ENCODE assay signal across 8 cellular contexts in genomic region chr1:170531758-170532657, GRCh38. TPM values are rescaled to one million over a fixed set of nuclear protein-coding genes. Genes with fewer than 3 reads are reported as not detected.
A peak's percentile ranks its signal among the peaks of the same experiment; 100 is the strongest.
DNase-seq lines count a peak whose midpoint lies in the region; ATAC-seq and TF ChIP-seq lines count a peak whose summit lies in the region.

Gene GORAB, plus strand, starts transcription at chr1:170532166. Its CDS starts 58 bp downstream, at chr1:170532224.

- peaks cover 15% of the 10 kb centered on the region for H3K4me1 ChIP-seq in RWPE2 (ENCODE audit: insufficient read depth, poor library complexity, severe bottlenecking)

- no peaks in the 10 kb centered on the region for H3K9me2 ChIP-seq in neural cell (ENCODE audit: insufficient read depth, low read length)

- H3K9me3 Mint-ChIP-seq in stimulated activated naive CD8-positive, alpha-beta T cell treated with anti-CD3 and anti-CD28 coated beads, Interleukin-15, amount 100 ng/mL, for 72 hours = no peaks in the 10 kb centered on the region

- no peak within 1 kb of the TSS for H3K4me3 Mint-ChIP-seq in stimulated activated naive CD8-positive, alpha-beta T cell treated with anti-CD3 and anti-CD28 coated beads, Interleukin-15, amount 100 ng/mL, for 72 hours

- TF ChIP-seq CTCF in LNCaP clone FGC (IDR thresholded peaks at IDR 0.05; ENCODE audit: control insufficient read depth, extremely low read depth, insufficient read depth) (no peak), RWPE2 (IDR thresholded peaks at IDR 0.05; ENCODE audit: poor library complexity, severe bottlenecking) (no peak), fibroblast of villous mesenchyme (IDR thresholded peaks at IDR 0.05; ENCODE audit: insufficient read depth, low read depth, low read length) (no peak), neural cell (IDR thresholded peaks at IDR 0.05; ENCODE audit: poor library complexity, severe bottlenecking) (no peak)

- H3K36me3 ChIP-seq in RWPE2 (ENCODE audit: low read depth) = peaks cover 28% of the 10 kb centered on the region
- no peaks in the 10 kb centered on the region for H3K36me3 ChIP-seq in neural cell (ENCODE audit: insufficient read depth, low read length)

- ATAC-seq in RWPE2 (ENCODE audit: low read depth) = peak; percentile 98
- ATAC-seq in stimulated activated naive CD8-positive, alpha-beta T cell treated with anti-CD3 and anti-CD28 coated beads, Interleukin-15, amount 100 ng/mL, for 72 hours = peak; percentile 99

- H4K20me1 ChIP-seq in neural cell (ENCODE audit: insufficient read depth) = no peaks in the 10 kb centered on the region

- DNase-seq in EL (peak; percentile 95), GOT3 (lab: John Stamatoyannopoulos, UW) (peak; percentile 97), LNCaP clone FGC (ENCODE audit: low read depth) (peak; percentile 79), RWPE2 (ENCODE audit: low spot score) (peak; percentile 90), fibroblast of villous mesenchyme (ENCODE audit: low read depth) (peak; percentile 97)
- peak; percentile 76 for DNase-seq in activated T-helper 9 cell treated with anti-CD3 and anti-CD28 coated beads, Interleukin-2, amount 50 U/mL, for 16 hours (ENCODE audit: low read depth)
- peak; percentile 84 to 91 for DNase-seq in stimulated activated naive CD8-positive, alpha-beta T cell treated with anti-CD3 and anti-CD28 coated beads, Interleukin-15, amount 100 ng/mL, for 72 hours

- H3K27ac ChIP-seq in RWPE2 (ENCODE audit: poor library complexity, severe bottlenecking) = peak within 1 kb of the TSS; percentile 60
- peak within 1 kb of the TSS; percentile 76 for H3K27ac ChIP-seq in neural cell (ENCODE audit: low read length)

- peaks cover 5% of the 10 kb centered on the region for H3F3A ChIP-seq in neural cell (ENCODE audit: insufficient read depth, low read length, poor library complexity, severe bottlenecking)

- H3K4me2 ChIP-seq in neural cell (ENCODE audit: low read length) = peak within 1 kb of the TSS; percentile 97

- no peak for TF ChIP-seq EP300 in neural cell (conservative IDR thresholded peaks at IDR 0.05; ENCODE audit: poor library complexity, severe bottlenecking)

- H3K9ac ChIP-seq in neural cell (ENCODE audit: low read length) = peak within 1 kb of the TSS; percentile 72

- H3K27me3 ChIP-seq in RWPE2 (ENCODE audit: insufficient read depth, poor library complexity, severe bottlenecking) (no peaks in the 10 kb centered on the region), neural cell (ENCODE audit: insufficient read depth, low read depth, low read length) (no peaks in the 10 kb centered on the region)

- H3K9me3 ChIP-seq in RWPE2 (ENCODE audit: severe bottlenecking) (no peaks in the 10 kb centered on the region), neural cell (ENCODE audit: low read length) (no peaks in the 10 kb centered on the region)

- no peak within 1 kb of the TSS for H3K27ac Mint-ChIP-seq in stimulated activated naive CD8-positive, alpha-beta T cell treated with anti-CD3 and anti-CD28 coated beads, Interleukin-15, amount 100 ng/mL, for 72 hours

- peak; percentile 54 for TF ChIP-seq RAD21 in neural cell (conservative IDR thresholded peaks at IDR 0.05)

- H2AFZ ChIP-seq in neural cell (ENCODE audit: low read depth, low read length) = peak within 1 kb of the TSS; percentile 97

- no peaks in the 10 kb centered on the region for H3K27me3 Mint-ChIP-seq in stimulated activated naive CD8-positive, alpha-beta T cell treated with anti-CD3 and anti-CD28 coated beads, Interleukin-15, amount 100 ng/mL, for 72 hours

- H3K4me1 Mint-ChIP-seq in stimulated activated naive CD8-positive, alpha-beta T cell treated with anti-CD3 and anti-CD28 coated beads, Interleukin-15, amount 100 ng/mL, for 72 hours = peaks cover 10% of the 10 kb centered on the region

- H3K79me2 ChIP-seq in neural cell (replicated peaks; ENCODE audit: insufficient read depth, low read length) = peaks cover 44% of the 10 kb centered on the region

- H3K4me3 ChIP-seq in LNCaP clone FGC (ENCODE audit: low read depth, low read length) = peak within 1 kb of the TSS; percentile 89
- H3K4me3 ChIP-seq in RWPE2 (ENCODE audit: severe bottlenecking) = peak within 1 kb of the TSS; percentile 65
- H3K4me3 ChIP-seq in fibroblast of villous mesenchyme (ENCODE audit: low read depth, low read length) = peak within 1 kb of the TSS; percentile 81
- H3K4me3 ChIP-seq in neural cell (ENCODE audit: low read length) = peak within 1 kb of the TSS; percentile 80

TF ChIP-seq in neural cell, 6 proteins besides CTCF, POLR2A, EP300 and RAD21:
- TF ChIP-seq POLR2AphosphoS5 (IDR thresholded peaks at IDR 0.05) (peak; percentile 25), MXI1 (conservative IDR thresholded peaks at IDR 0.05; ENCODE audit: poor library complexity, severe bottlenecking) (peak; percentile 74), REST (IDR thresholded peaks at IDR 0.05; ENCODE audit: borderline replicate concordance) (peak; percentile 14), SMC3 (conservative IDR thresholded peaks at IDR 0.05; ENCODE audit: poor library complexity) (peak; percentile 60), TAF1 (IDR thresholded peaks at IDR 0.05; ENCODE audit: low read depth) (no peak)

RNA-seq across cellular contexts. Expression of gene GORAB, which starts in this region (rescaled TPM):
- 10.6 and 18.1 TPM in 2 replicates for total RNA-seq in fibroblast of villous mesenchyme
- polyA plus RNA-seq in neural cell = 17.8 and 18.9 TPM in 2 replicates
- polyA minus RNA-seq in neural cell = 14.7 and 16.6 TPM in 2 replicates

Comparison
In these comparisons a context has a peak if more than half of its experiments do, and no peak if none do; other contexts are left out.
1. Peak in every context shown above with its lines: DNase-seq, ATAC-seq, H3K4me3 ChIP-seq and H3K27ac ChIP-seq.